24 cellular contexts compared by ENCODE assay signal in the genomic region with DNA sequence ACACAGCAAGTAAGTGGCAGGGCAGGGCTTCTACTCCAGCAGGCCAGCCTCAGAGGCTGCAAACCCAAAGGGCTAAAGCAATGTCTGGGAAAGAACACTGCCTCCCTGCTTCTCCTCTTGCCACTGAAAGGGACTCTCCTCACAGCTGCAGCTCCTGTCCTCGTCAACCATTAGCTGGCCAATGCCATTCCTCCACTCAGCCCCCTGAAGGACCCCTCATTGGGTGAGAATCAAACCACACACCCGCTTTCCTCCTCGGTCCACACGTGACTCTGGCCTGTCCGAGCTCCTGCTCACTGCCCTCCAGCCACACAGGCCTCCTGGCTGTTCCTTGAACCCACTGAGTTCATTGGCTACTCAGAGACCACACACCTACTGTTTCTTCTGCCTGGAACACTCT.
"Had no signal": no experiment of that assay in that cellular context is flagged by ENCODE, and none has a peak within 500 bp of the region (broad histone marks: within the 10 kb centered on the region; RNA-seq: fewer than 3 reads in every experiment).

No MANE protein-coding gene starts in this region.

- H3K9me3 ChIP-seq: left ventricle myocardium inferior, right atrium auricular region, right lobe of liver, stomach, testis, thyroid gland, transverse colon, upper lobe of left lung, vagina had no signal

- DNase-seq: hypothalamus; immature natural killer cell; left ventricle myocardium inferior; naive thymus-derived CD8-positive, alpha-beta T cell; nucleus accumbens; right lobe of liver; stimulated activated CD4-positive, alpha-beta T cell treated with anti-CD3 and anti-CD28 coated beads, Interleukin-1b, Interleukin-23, amount 100 ng/mL, for 48 hours; stimulated activated CD4-positive, alpha-beta T cell treated with anti-CD3 and anti-CD28 coated beads, Interleukin-2, amount 100 ng/mL, for 48 hours; stimulated activated CD4-positive, alpha-beta T cell treated with anti-CD3 and anti-CD28 coated beads, Interleukin-4, amount 100 ng/mL, for 4 hours; stimulated activated CD8-positive, alpha-beta memory T cell treated with anti-CD3 and anti-CD28 coated beads, Interleukin-4, amount 100 ng/mL, for 48 hours; stimulated activated naive CD8-positive, alpha-beta T cell treated with anti-CD3 and anti-CD28 coated beads, Interleukin-15, Interleukin-2, amounts not matched to agents 100 U/mL and 50 U/mL, for 24 hours; stomach; testis; thyroid gland; transverse colon; upper lobe of left lung had no signal

- H3K27ac ChIP-seq: left ventricle myocardium inferior, parathyroid adenoma, right atrium auricular region, right lobe of liver, stomach, testis, thyroid gland, transverse colon, upper lobe of left lung, vagina had no signal

- H3K4me3 ChIP-seq: left ventricle myocardium inferior, right atrium auricular region, right lobe of liver, smooth muscle cell, stomach, testis, thyroid gland, transverse colon, upper lobe of left lung, vagina had no signal

- H3K4me3 Mint-ChIP-seq: immature natural killer cell; memory B cell; naive thymus-derived CD8-positive, alpha-beta T cell; nephron; neural crest cell; stimulated activated memory B cell treated with anti-CD40 and anti-IgM and Interleukin-4, amounts not matched to agents 10 μg/mL and 1 μg/mL and 100 μg/mL, for 72 hours had no signal

- H3K4me1 Mint-ChIP-seq: immature natural killer cell had no signal

- H3K27me3 ChIP-seq: right atrium auricular region, right lobe of liver, stomach, testis, thyroid gland, transverse colon, upper lobe of left lung, vagina had no signal

- H3K36me3 Mint-ChIP-seq: immature natural killer cell; memory B cell; naive thymus-derived CD8-positive, alpha-beta T cell; stimulated activated memory B cell treated with anti-CD40 and anti-IgM and Interleukin-4, amounts not matched to agents 10 μg/mL and 1 μg/mL and 100 μg/mL, for 72 hours had no signal

- H3K27ac Mint-ChIP-seq: immature natural killer cell; memory B cell; nephron; stimulated activated memory B cell treated with anti-CD40 and anti-IgM and Interleukin-4, amounts not matched to agents 10 μg/mL and 1 μg/mL and 100 μg/mL, for 72 hours had no signal

- H3K4me1 ChIP-seq: parathyroid adenoma, right atrium auricular region, testis, transverse colon had no signal

- ATAC-seq: naive thymus-derived CD8-positive, alpha-beta T cell; right lobe of liver; stimulated activated memory B cell treated with anti-CD40 and anti-IgM and Interleukin-4, amounts not matched to agents 10 μg/mL and 1 μg/mL and 100 μg/mL, for 72 hours; stimulated activated naive CD8-positive, alpha-beta T cell treated with anti-CD3 and anti-CD28 coated beads, Interleukin-15, Interleukin-2, amounts not matched to agents 100 U/mL and 50 U/mL, for 24 hours had no signal

- H3K9me3 Mint-ChIP-seq: immature natural killer cell; memory B cell; nephron; neural crest cell; stimulated activated memory B cell treated with anti-CD40 and anti-IgM and Interleukin-4, amounts not matched to agents 10 μg/mL and 1 μg/mL and 100 μg/mL, for 72 hours had no signal

- H3K36me3 ChIP-seq: left ventricle myocardium inferior, right atrium auricular region, right lobe of liver, stomach, thyroid gland, transverse colon, upper lobe of left lung, vagina had no signal
